Comparison of ENCODE assay signal across 9 cellular contexts in the genomic region with DNA sequence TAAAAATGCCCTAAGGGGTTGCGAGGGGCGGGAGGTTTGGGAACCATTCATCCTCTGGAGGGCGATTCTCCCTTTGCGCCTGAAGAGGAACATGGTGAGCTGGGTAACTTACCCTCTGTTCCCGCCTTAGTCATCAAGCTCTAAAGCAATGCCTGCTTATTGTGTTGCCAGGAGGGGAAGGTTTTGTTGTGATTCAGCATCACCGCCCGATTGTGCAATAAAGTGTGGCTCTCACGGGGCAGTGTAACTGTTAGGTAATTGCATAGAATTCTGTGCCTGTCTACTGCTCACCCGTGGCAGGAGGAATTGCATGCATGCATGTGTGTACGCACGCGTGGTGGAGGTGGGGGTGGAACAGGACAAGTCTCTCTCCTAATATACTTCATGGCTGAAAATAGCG.
A peak's percentile ranks its signal among the peaks of the same experiment; 100 is the strongest.
DNase-seq lines count a peak whose midpoint lies in the region; ATAC-seq lines count a peak whose summit lies in the region.
"Had no signal": no experiment of that assay in that cellular context is flagged by ENCODE, and none has a peak within 500 bp of the region (broad histone marks: within the 10 kb centered on the region; RNA-seq: fewer than 3 reads in every experiment).

No MANE protein-coding gene starts in this region.

- H3K4me3 ChIP-seq in adipocyte (ENCODE audit: low read length), result no peak overlapping the region

- no peaks in the 10 kb centered on the region for H3K27me3 ChIP-seq in adipocyte (replicated peaks; ENCODE audit: control insufficient read depth, insufficient read depth, low read length)

- peaks cover 6% of the 10 kb centered on the region for H3K4me1 ChIP-seq in adipocyte (ENCODE audit: control insufficient read depth, insufficient read depth, low read length)

- DNase-seq in AG08396 (ENCODE audit: low spot score) (peak; percentile 41), HT-29 (ENCODE audit: low spot score) (peak; percentile 45), adipocyte (ENCODE audit: low read depth) (peak; percentile 75), kidney tubule cell (ENCODE audit: low spot score) (peak; percentile 94), NCI-H146 treated with DMSO at 0.1 percent for 48 hours (lab: John Stamatoyannopoulos, UW; ENCODE audit: unreplicated experiment) (no peak)
- DNase-seq in activated naive CD4-positive, alpha-beta T cell treated with anti-CD3 and anti-CD28 coated beads, Interleukin-2, amount 50 U/mL, for 16 hours, result no peak
- DNase-seq: CD8-positive, alpha-beta memory T cell had no signal

- no peaks in the 10 kb centered on the region for H3K9me3 ChIP-seq in adipocyte (ENCODE audit: control insufficient read depth, low read length)

- no peaks in the 10 kb centered on the region for H3K36me3 ChIP-seq in adipocyte (ENCODE audit: control insufficient read depth, insufficient read depth, low read length, severe bottlenecking)

- no peak overlapping the region for H3K9ac ChIP-seq in adipocyte (ENCODE audit: low read length)

- ATAC-seq in HG03378 (IDR thresholded peaks at IDR 0.05; ENCODE audit: unreplicated experiment), result no peak
- ATAC-seq in HG03460 (IDR thresholded peaks at IDR 0.05; ENCODE audit: unreplicated experiment), result no peak

Comparison
In these comparisons a context has a peak if more than half of its experiments do, and no peak if none do; other contexts are left out.
1. DNase-seq: peak in AG08396 (single experiment), HT-29 (single experiment), adipocyte (single experiment) and kidney tubule cell (single experiment); none in activated naive CD4-positive, alpha-beta T cell treated with anti-CD3 and anti-CD28 coated beads, Interleukin-2, amount 50 U/mL, for 16 hours (single experiment) and NCI-H146 treated with DMSO at 0.1 percent for 48 hours (single experiment).